Comparison of ENCODE assay signal across 37 cellular contexts in genomic region chr10:10317151-10317550, GRCh38.
"Had no signal": no experiment of that assay in that cellular context is flagged by ENCODE, and none has a peak within 500 bp of the region (broad histone marks: within the 10 kb centered on the region; RNA-seq: fewer than 3 reads in every experiment).

No MANE protein-coding gene starts in this region.

- H3K9me3 ChIP-seq: adrenal gland, body of pancreas, esophagus muscularis mucosa, gastrocnemius medialis had no signal

- H3K4me1 ChIP-seq: adrenal gland, esophagus muscularis mucosa, gastrocnemius medialis, heart left ventricle had no signal

- H3K27me3 Mint-ChIP-seq: activated B cell treated with CpG ODN at 0.5 μM for 24 hours; dendritic cell treated with granulocyte-macrophage colony-stimulating factor and Interleukin-4, amounts not matched to agents 40 ng/mL and 50 ng/mL, for 4 days had no signal

- H3K4me3 ChIP-seq: adrenal gland, body of pancreas, cardiac muscle cell, coronary artery, dorsolateral prefrontal cortex, esophagus muscularis mucosa, gastrocnemius medialis, heart left ventricle had no signal

- H3K4me3 Mint-ChIP-seq: activated B cell treated with CpG ODN at 0.5 μM for 24 hours; activated CD8-positive, alpha-beta T cell treated with anti-CD3 and anti-CD28 coated beads for 36 hours; activated naive CD4-positive, alpha-beta T cell treated with anti-CD3 and anti-CD28 coated beads for 36 hours; activated naive CD4-positive, alpha-beta T cell treated with anti-CD3 and anti-CD28 coated beads, Interleukin-2, amount 50 U/mL, for 24 hours; activated naive CD8-positive, alpha-beta T cell treated with anti-CD3 and anti-CD28 coated beads for 36 hours; activated naive CD8-positive, alpha-beta T cell treated with anti-CD3 and anti-CD28 coated beads, Interleukin-2, amount 50 U/mL, for 24 hours; activated T-cell treated with anti-CD3 and anti-CD28 coated beads, Interleukin-2, amount 50 U/mL, for 4 hours; activated T-helper 17 cell treated with anti-CD3 and anti-CD28 coated beads, Interleukin-2, amount 50 U/mL, for 72 hours; dendritic cell treated with granulocyte-macrophage colony-stimulating factor and Interleukin-4, amounts not matched to agents 40 ng/mL and 50 ng/mL, for 4 days; endodermal cell; T-helper 17 cell; T-helper 2 cell treated with Interferon-gamma antibody and Interleukin-4, amounts not matched to agents 5 μg/mL and 100 μg/mL, for 36 hours had no signal

- H3K36me3 ChIP-seq: adrenal gland, cardiac muscle cell, esophagus muscularis mucosa, gastrocnemius medialis, heart left ventricle, WERI-Rb-1 had no signal

- H3K27me3 ChIP-seq: adrenal gland, body of pancreas, cardiac muscle cell, dorsolateral prefrontal cortex, esophagus muscularis mucosa, gastrocnemius medialis, heart left ventricle had no signal

- ATAC-seq: activated CD4-positive, CD25-positive, alpha-beta regulatory T cell treated with anti-CD3 and anti-CD28 coated beads, Interleukin-2, amount 50 U/mL, for 24 hours; activated CD8-positive, alpha-beta T cell treated with anti-CD3 and anti-CD28 coated beads for 36 hours; activated naive CD8-positive, alpha-beta T cell treated with anti-CD3 and anti-CD28 coated beads, Interleukin-2, amount 50 U/mL, for 24 hours; activated T-cell treated with anti-CD3 and anti-CD28 coated beads, Interleukin-2, amount 50 U/mL, for 4 hours; activated T-helper 17 cell treated with anti-CD3 and anti-CD28 coated beads, Interleukin-2, amount 50 U/mL, for 72 hours; body of pancreas; gastrocnemius medialis; heart left ventricle; T-helper 17 cell had no signal

- H3K9me3 Mint-ChIP-seq: activated B cell treated with CpG ODN at 0.5 μM for 24 hours; activated CD8-positive, alpha-beta T cell treated with anti-CD3 and anti-CD28 coated beads for 36 hours; activated naive CD4-positive, alpha-beta T cell treated with anti-CD3 and anti-CD28 coated beads for 36 hours; activated naive CD4-positive, alpha-beta T cell treated with anti-CD3 and anti-CD28 coated beads, Interleukin-2, amount 50 U/mL, for 24 hours; activated naive CD8-positive, alpha-beta T cell treated with anti-CD3 and anti-CD28 coated beads for 36 hours; activated naive CD8-positive, alpha-beta T cell treated with anti-CD3 and anti-CD28 coated beads, Interleukin-2, amount 50 U/mL, for 24 hours; activated T-cell treated with anti-CD3 and anti-CD28 coated beads, Interleukin-2, amount 50 U/mL, for 4 hours; activated T-helper 17 cell treated with anti-CD3 and anti-CD28 coated beads, Interleukin-2, amount 50 U/mL, for 72 hours; endodermal cell; T-helper 2 cell treated with Interferon-gamma antibody and Interleukin-4, amounts not matched to agents 5 μg/mL and 100 μg/mL, for 36 hours had no signal

- DNase-seq: activated B cell treated with CpG ODN at 0.5 μM for 24 hours; activated CD4-positive, alpha-beta T cell treated with anti-CD3 and anti-CD28 coated beads for 48 hours; activated CD4-positive, alpha-beta T cell treated with anti-CD3 and anti-CD28 coated beads, Interleukin-2, amount 50 U/mL, for 1 hour; activated CD4-positive, alpha-beta T cell treated with anti-CD3 and anti-CD28 coated beads, Interleukin-2, amount 50 U/mL, for 48 hours; activated CD8-positive, alpha-beta memory T cell treated with anti-CD3 and anti-CD28 coated beads for 24 hours; activated CD8-positive, alpha-beta T cell treated with anti-CD3 and anti-CD28 coated beads for 36 hours; activated effector memory CD4-positive, alpha-beta T cell treated with Interleukin-2 at 50 U/mL for 16 hours; activated gamma-delta T cell treated with Interleukin-2 at 50 U/mL for 16 hours; activated naive CD4-positive, alpha-beta T cell treated with anti-CD3 and anti-CD28 coated beads for 36 hours; activated naive CD8-positive, alpha-beta T cell treated with anti-CD3 and anti-CD28 coated beads for 36 hours; activated naive CD8-positive, alpha-beta T cell treated with anti-CD3 and anti-CD28 coated beads, Interleukin-2, amount 50 U/mL, for 24 hours; activated T-cell treated with anti-CD3 and anti-CD28 coated beads, Interleukin-2, amount 50 U/mL, for 4 hours; adrenal gland; amygdala; aorta; body of pancreas; central memory CD4-positive, alpha-beta T cell; cerebellar nuclear complex; dorsolateral prefrontal cortex; effector memory CD4-positive, alpha-beta T cell; endodermal cell; erythroblast; gastrocnemius medialis; glutamatergic neuron; heart left ventricle; T-helper 1 cell; T-helper 17 cell; T1000; WERI-Rb-1 had no signal

- H3K4me1 Mint-ChIP-seq: activated B cell treated with CpG ODN at 0.5 μM for 24 hours; activated naive CD4-positive, alpha-beta T cell treated with anti-CD3 and anti-CD28 coated beads, Interleukin-2, amount 50 U/mL, for 24 hours; activated naive CD8-positive, alpha-beta T cell treated with anti-CD3 and anti-CD28 coated beads for 36 hours; activated naive CD8-positive, alpha-beta T cell treated with anti-CD3 and anti-CD28 coated beads, Interleukin-2, amount 50 U/mL, for 24 hours; activated T-helper 17 cell treated with anti-CD3 and anti-CD28 coated beads, Interleukin-2, amount 50 U/mL, for 72 hours; endodermal cell; T-helper 17 cell had no signal

- H3K36me3 Mint-ChIP-seq: activated naive CD4-positive, alpha-beta T cell treated with anti-CD3 and anti-CD28 coated beads, Interleukin-2, amount 50 U/mL, for 24 hours; activated naive CD8-positive, alpha-beta T cell treated with anti-CD3 and anti-CD28 coated beads for 36 hours had no signal

- H3K27ac Mint-ChIP-seq: activated B cell treated with CpG ODN at 0.5 μM for 24 hours; activated CD8-positive, alpha-beta T cell treated with anti-CD3 and anti-CD28 coated beads for 36 hours; activated naive CD4-positive, alpha-beta T cell treated with anti-CD3 and anti-CD28 coated beads for 36 hours; activated naive CD4-positive, alpha-beta T cell treated with anti-CD3 and anti-CD28 coated beads, Interleukin-2, amount 50 U/mL, for 24 hours; activated naive CD8-positive, alpha-beta T cell treated with anti-CD3 and anti-CD28 coated beads for 36 hours; activated naive CD8-positive, alpha-beta T cell treated with anti-CD3 and anti-CD28 coated beads, Interleukin-2, amount 50 U/mL, for 24 hours; activated T-helper 17 cell treated with anti-CD3 and anti-CD28 coated beads, Interleukin-2, amount 50 U/mL, for 72 hours; dendritic cell treated with granulocyte-macrophage colony-stimulating factor and Interleukin-4, amounts not matched to agents 40 ng/mL and 50 ng/mL, for 4 days; endodermal cell; T-helper 17 cell; T-helper 2 cell treated with Interferon-gamma antibody and Interleukin-4, amounts not matched to agents 5 μg/mL and 100 μg/mL, for 36 hours had no signal

- H3K27ac ChIP-seq: adrenal gland, body of pancreas, cardiac muscle cell, coronary artery, dorsolateral prefrontal cortex, esophagus muscularis mucosa, gastrocnemius medialis, heart left ventricle, WERI-Rb-1 had no signal
